9 cellular contexts compared by ENCODE assay signal in the genomic region with DNA sequence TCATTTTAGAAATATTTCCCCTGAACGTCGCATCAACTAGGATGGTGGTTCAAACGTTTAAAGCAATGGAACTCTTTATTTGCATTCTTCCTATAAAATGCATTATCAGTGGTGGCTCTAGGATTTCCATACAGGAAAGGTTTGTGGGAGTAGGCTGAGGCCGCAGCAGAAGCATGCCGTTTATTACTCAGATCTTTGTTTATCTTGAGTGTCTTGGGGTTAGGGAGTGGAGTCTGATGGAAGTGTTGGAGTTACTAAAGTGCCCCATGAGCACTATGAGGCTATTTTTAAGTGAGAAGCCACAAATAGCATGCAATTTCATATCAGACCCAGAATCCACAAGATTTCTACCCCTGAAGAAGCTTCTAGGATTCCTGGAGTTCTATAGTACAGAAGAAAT. TPM values are rescaled to one million over a fixed set of nuclear protein-coding genes. Genes with fewer than 3 reads are reported as not detected.
DNase-seq lines count a peak whose midpoint lies in the region; ATAC-seq, FAIRE-seq and TF ChIP-seq lines count a peak whose summit lies in the region.
"Had no signal": no experiment of that assay in that cellular context is flagged by ENCODE, and none has a peak within 500 bp of the region (broad histone marks: within the 10 kb centered on the region; RNA-seq: fewer than 3 reads in every experiment).

No MANE protein-coding gene starts in this region.

- H3K36me3 ChIP-seq in heart left ventricle (peaks cover 0 to 45% (median 30%) of the 10 kb centered on the region in 9 donors), small intestine (ENCODE audit: control insufficient read depth in 2 of 2, insufficient read depth in 2 of 2, low read length in 2 of 2) (peaks cover 0 to under 1% of the 10 kb centered on the region in 2 donors)

- FAIRE-seq in H54 (lab: Jason Lieb, UNC), result peak; percentile 43
- no peak for FAIRE-seq in small intestine (lab: Jason Lieb, UNC)

- H3K4me1 ChIP-seq in heart left ventricle (peaks cover 19 to 78% (median 54%) of the 10 kb centered on the region in 12 donors), small intestine (ENCODE audit: control insufficient read depth in 2 of 2, insufficient read depth in 1 of 2, low read depth in 1 of 2, low read length in 1 of 2) (peaks cover 0 to 6% of the 10 kb centered on the region in 2 donors)

- no peaks in the 10 kb centered on the region for H3K36me3 Mint-ChIP-seq in WTC11

- H3K27ac Mint-ChIP-seq in WTC11, result peak overlapping the region; percentile 55; the same call in 1 of the 2 replicates

- ATAC-seq in WTC11 (no peak), heart left ventricle (peak in 2 of 4 donors; percentile 29 to 47), HG03095 (IDR thresholded peaks at IDR 0.05; ENCODE audit: unreplicated experiment) (no peak)

- 18 to 32% (median 27%) methylated on average over 5 of the region's 5 CpGs for WGBS in heart left ventricle, 4 donors
- WGBS in small intestine, 3 donors, result 45 to 54% (median 54%) methylated on average over 5 of the region's 5 CpGs

- no peaks in the 10 kb centered on the region for H3K9me3 ChIP-seq in heart left ventricle
- H3K9me3 ChIP-seq in small intestine (ENCODE audit: control insufficient read depth, low read depth), result no peaks in the 10 kb centered on the region

- no peaks in the 10 kb centered on the region for H3K27me3 ChIP-seq in heart left ventricle
- no peaks in the 10 kb centered on the region for H3K27me3 ChIP-seq in small intestine (ENCODE audit: control insufficient read depth in 2 of 2, insufficient read depth in 2 of 2, low read length in 2 of 2)

- POLR2A ChIA-PET in WTC11 (lab: Charles Lee), result interaction anchor here (0.7 kb wide), 1 partner anchor 8 kb away, joined by 3 read pairs; no protein-coding TSS in a partner anchor
- POLR2A ChIA-PET in HEK293T (lab: Yijun Ruan, JAX), result no interaction called here

- no peak overlapping the region for H3K4me3 ChIP-seq in heart left ventricle
- H3K4me3 ChIP-seq in small intestine (ENCODE audit: low read depth in 1 of 2, low read length in 2 of 2), result no peak overlapping the region

- peak overlapping the region; percentile 1 to 76 (median 68) for H3K27ac ChIP-seq in heart left ventricle
- peak overlapping the region in 1 of 2 donors; percentile 55 for H3K27ac ChIP-seq in small intestine (ENCODE audit: low read depth in 1 of 2, low read length in 1 of 2)

- no peaks in the 10 kb centered on the region for H3K9me3 Mint-ChIP-seq in WTC11

- H3K27me3 Mint-ChIP-seq in WTC11 (ENCODE audit: low read depth), result no peaks in the 10 kb centered on the region

- no peak for TF ChIP-seq CTCF in WTC11 (IDR thresholded peaks at IDR 0.05)
- TF ChIP-seq CTCF in heart left ventricle (IDR thresholded peaks at IDR 0.05), result no peak

- H3K4me1 Mint-ChIP-seq in WTC11, result peaks cover 9% of the 10 kb centered on the region

- DNase-seq in H54 (ENCODE audit: insufficient read length, low spot score) (no peak), WTC11 (ENCODE audit: low spot score) (no peak), heart left ventricle (no peak), small intestine (peak; percentile 2), HEK293T (ENCODE audit: extremely low spot score) (no peak), RPMI8226 (no peak)
- DNase-seq in stimulated activated CD4-positive, alpha-beta T cell treated with anti-CD3 and anti-CD28 coated beads, Interleukin-15, amount 100 ng/mL, for 24 hours, result no peak
- DNase-seq: activated naive CD4-positive, alpha-beta T cell had no signal

- CTCF ChIA-PET in WTC11 (lab: Charles Lee) (no interaction called here), HEK293T (lab: Yijun Ruan, JAX) (interaction anchor here (0.7 kb wide), 1 partner anchor 170 kb away, joined by 3 read pairs; no protein-coding TSS in a partner anchor)

- no peak overlapping the region for H3K4me3 Mint-ChIP-seq in WTC11

- TF ChIP-seq POLR2A in H54 (IDR thresholded peaks at IDR 0.05; ENCODE audit: low read depth, low read length) (no peak), heart left ventricle (IDR thresholded peaks at IDR 0.05) (no peak)

- intact Hi-C loops in heart left ventricle (cut with DNase I), result loop anchor here in 3 of 10 donors (2.0 kb wide), 1 partner anchor 26 kb away; a partner anchor contains a TSS

TF ChIP-seq in WTC11, 78 proteins besides CTCF, POLR2A, EP300 and RAD21 (continues in another document):
- TF ChIP-seq, protein P1, sequence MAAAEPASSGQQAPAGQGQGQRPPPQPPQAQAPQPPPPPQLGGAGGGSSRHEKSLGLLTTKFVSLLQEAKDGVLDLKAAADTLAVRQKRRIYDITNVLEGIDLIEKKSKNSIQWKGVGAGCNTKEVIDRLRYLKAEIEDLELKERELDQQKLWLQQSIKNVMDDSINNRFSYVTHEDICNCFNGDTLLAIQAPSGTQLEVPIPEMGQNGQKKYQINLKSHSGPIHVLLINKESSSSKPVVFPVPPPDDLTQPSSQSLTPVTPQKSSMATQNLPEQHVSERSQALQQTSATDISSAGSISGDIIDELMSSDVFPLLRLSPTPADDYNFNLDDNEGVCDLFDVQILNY (CRISPR knock-in tag; IDR thresholded peaks at IDR 0.05), result no peak
- TF ChIP-seq, protein P2, sequence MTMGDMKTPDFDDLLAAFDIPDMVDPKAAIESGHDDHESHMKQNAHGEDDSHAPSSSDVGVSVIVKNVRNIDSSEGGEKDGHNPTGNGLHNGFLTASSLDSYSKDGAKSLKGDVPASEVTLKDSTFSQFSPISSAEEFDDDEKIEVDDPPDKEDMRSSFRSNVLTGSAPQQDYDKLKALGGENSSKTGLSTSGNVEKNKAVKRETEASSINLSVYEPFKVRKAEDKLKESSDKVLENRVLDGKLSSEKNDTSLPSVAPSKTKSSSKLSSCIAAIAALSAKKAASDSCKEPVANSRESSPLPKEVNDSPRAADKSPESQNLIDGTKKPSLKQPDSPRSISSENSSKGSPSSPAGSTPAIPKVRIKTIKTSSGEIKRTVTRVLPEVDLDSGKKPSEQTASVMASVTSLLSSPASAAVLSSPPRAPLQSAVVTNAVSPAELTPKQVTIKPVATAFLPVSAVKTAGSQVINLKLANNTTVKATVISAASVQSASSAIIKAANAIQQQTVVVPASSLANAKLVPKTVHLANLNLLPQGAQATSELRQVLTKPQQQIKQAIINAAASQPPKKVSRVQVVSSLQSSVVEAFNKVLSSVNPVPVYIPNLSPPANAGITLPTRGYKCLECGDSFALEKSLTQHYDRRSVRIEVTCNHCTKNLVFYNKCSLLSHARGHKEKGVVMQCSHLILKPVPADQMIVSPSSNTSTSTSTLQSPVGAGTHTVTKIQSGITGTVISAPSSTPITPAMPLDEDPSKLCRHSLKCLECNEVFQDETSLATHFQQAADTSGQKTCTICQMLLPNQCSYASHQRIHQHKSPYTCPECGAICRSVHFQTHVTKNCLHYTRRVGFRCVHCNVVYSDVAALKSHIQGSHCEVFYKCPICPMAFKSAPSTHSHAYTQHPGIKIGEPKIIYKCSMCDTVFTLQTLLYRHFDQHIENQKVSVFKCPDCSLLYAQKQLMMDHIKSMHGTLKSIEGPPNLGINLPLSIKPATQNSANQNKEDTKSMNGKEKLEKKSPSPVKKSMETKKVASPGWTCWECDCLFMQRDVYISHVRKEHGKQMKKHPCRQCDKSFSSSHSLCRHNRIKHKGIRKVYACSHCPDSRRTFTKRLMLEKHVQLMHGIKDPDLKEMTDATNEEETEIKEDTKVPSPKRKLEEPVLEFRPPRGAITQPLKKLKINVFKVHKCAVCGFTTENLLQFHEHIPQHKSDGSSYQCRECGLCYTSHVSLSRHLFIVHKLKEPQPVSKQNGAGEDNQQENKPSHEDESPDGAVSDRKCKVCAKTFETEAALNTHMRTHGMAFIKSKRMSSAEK (CRISPR knock-in tag; IDR thresholded peaks at IDR 0.05; ENCODE audit: borderline replicate concordance), result no peak
- no peak for TF ChIP-seq CREM (CRISPR knock-in tag; IDR thresholded peaks at IDR 0.05)

TF ChIP-seq in HEK293T, 16 proteins besides CTCF, POLR2A, EP300 and RAD21:
- TF ChIP-seq ELF4 (IDR thresholded peaks at IDR 0.05) (no peak), LEF1 (IDR thresholded peaks at IDR 0.05; ENCODE audit: borderline replicate concordance) (no peak), TARDBP (IDR thresholded peaks at IDR 0.05) (no peak), FOXA1 (IDR thresholded peaks at IDR 0.05) (no peak)

RNA-seq across cellular contexts. Expression of a gene that starts 26.2 kb away (rescaled TPM):
- total RNA-seq in WTC11 (2021) (11.8 to 13.2 TPM (median 11.9 TPM) in 3 replicates), heart left ventricle (10 to 100 TPM; 21.3 to 51.5 (median 29.8) TPM)
- polyA plus RNA-seq in heart left ventricle (10 to 100 TPM; 12.2 to 42.7 TPM), small intestine (10 to 100 TPM; 13.4 to 29.5 (median 20.5) TPM)
